In the genomic region with DNA sequence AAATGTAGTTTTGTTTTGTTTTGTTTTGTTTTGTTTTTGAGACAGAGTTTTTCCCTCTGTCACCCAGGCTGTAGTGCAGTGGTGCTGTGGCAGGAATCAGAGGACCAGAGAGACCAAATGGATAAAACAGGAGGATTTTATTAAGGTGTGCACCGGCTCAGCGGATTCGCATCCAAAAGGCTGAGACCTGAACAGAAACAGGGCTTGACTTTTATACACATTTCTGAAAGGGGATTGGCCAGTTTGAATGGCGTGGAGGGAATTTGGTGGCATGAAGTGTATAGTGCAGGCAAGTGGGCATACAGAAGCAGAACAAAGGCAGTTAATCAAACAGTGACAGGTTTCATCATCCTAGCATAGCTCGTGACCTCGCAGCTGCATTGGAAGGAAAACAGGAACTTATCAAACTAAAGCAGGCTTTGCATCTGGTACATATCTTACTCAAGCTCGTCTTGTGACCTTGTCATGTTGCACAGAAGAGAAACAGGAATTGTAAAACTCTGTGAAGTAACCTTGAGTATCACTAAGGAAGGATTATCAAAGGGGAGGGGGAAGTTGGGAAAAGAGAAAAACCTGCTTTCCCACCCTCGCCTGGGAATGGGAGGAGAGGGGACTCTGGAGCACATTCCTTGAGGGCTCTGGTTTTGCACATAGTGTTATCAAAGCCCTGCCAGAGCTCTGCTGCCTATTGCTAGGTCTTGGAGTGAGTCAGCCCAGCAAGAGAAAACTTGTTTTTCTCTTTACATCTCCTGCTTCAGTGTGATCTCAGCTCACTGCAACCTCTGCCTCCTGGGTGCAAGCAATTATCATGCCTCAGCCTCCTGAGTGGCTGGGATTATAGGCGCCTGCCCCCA, we compare ENCODE assay signal across 8 cellular contexts. TPM values are rescaled to one million over a fixed set of nuclear protein-coding genes. Genes with fewer than 3 reads are reported as not detected.
A peak's percentile ranks its signal among the peaks of the same experiment; 100 is the strongest.
DNase-seq lines count a peak whose midpoint lies in the region; ATAC-seq, FAIRE-seq and TF ChIP-seq lines count a peak whose summit lies in the region.

No MANE protein-coding gene starts in this region.

- peaks cover 6% of the 10 kb centered on the region for H3K27me3 Mint-ChIP-seq in activated T-cell treated with anti-CD3 and anti-CD28 coated beads, Interleukin-2, amount 50 U/mL, for 72 hours (ENCODE audit: low read depth)
- H3K27me3 Mint-ChIP-seq in activated T-cell treated with anti-CD3 and anti-CD28 coated beads, Interleukin-2, amount 50 U/mL, for 24 hours: no peaks in the 10 kb centered on the region

- peaks cover 9% of the 10 kb centered on the region for H3K9me3 ChIP-seq in lower lobe of right lung
- peaks cover 0 to 3% of the 10 kb centered on the region in 2 donors for H3K9me3 ChIP-seq in uterus

- H3K4me3 Mint-ChIP-seq in activated T-cell treated with anti-CD3 and anti-CD28 coated beads, Interleukin-2, amount 50 U/mL, for 72 hours: peak overlapping the region in 1 of 2 donors; percentile 3
- no peak overlapping the region for H3K4me3 Mint-ChIP-seq in activated T-cell treated with anti-CD3 and anti-CD28 coated beads, Interleukin-2, amount 50 U/mL, for 24 hours

- H3K27ac ChIP-seq in lower lobe of right lung: peak overlapping the region; percentile 62
- H3K27ac ChIP-seq in uterus: peak overlapping the region; percentile 74 to 88

- no peak for TF ChIP-seq CTCF in bronchial epithelial cell (IDR thresholded peaks at IDR 0.05; ENCODE audit: insufficient read depth, low read length, severe bottlenecking)
- no peak for TF ChIP-seq CTCF in lower lobe of right lung (IDR thresholded peaks at IDR 0.05)
- TF ChIP-seq CTCF in uterus (IDR thresholded peaks at IDR 0.05): no peak

- H3K4me3 ChIP-seq in bronchial epithelial cell (ENCODE audit: low read depth, low read length) (no peak overlapping the region), lower lobe of right lung (no peak overlapping the region), uterus (no peak overlapping the region)

- H3K36me3 ChIP-seq in bronchial epithelial cell (ENCODE audit: control insufficient read depth, insufficient read depth, low read length): no peaks in the 10 kb centered on the region
- no peaks in the 10 kb centered on the region for H3K36me3 ChIP-seq in lower lobe of right lung
- H3K36me3 ChIP-seq in uterus: no peaks in the 10 kb centered on the region

- no peak overlapping the region for H3K27ac Mint-ChIP-seq in activated T-cell treated with anti-CD3 and anti-CD28 coated beads, Interleukin-2, amount 50 U/mL, for 72 hours
- no peak overlapping the region for H3K27ac Mint-ChIP-seq in activated T-cell treated with anti-CD3 and anti-CD28 coated beads, Interleukin-2, amount 50 U/mL, for 24 hours

- H3K4me1 ChIP-seq in lower lobe of right lung: peaks cover 14% of the 10 kb centered on the region
- no peaks in the 10 kb centered on the region for H3K4me1 ChIP-seq in uterus

- peaks cover 6% of the 10 kb centered on the region for H3K4me1 Mint-ChIP-seq in activated T-cell treated with anti-CD3 and anti-CD28 coated beads, Interleukin-2, amount 50 U/mL, for 72 hours (ENCODE audit: low read depth)
- H3K4me1 Mint-ChIP-seq in activated T-cell treated with anti-CD3 and anti-CD28 coated beads, Interleukin-2, amount 50 U/mL, for 24 hours (ENCODE audit: low read depth): no peaks in the 10 kb centered on the region

- TF ChIP-seq POLR2A in uterus (IDR thresholded peaks at IDR 0.05): no peak

- DNase-seq in activated T-cell treated with anti-CD3 and anti-CD28 coated beads, Interleukin-2, amount 50 U/mL, for 72 hours: peak; percentile 2 to 4
- DNase-seq in activated T-cell treated with anti-CD3 and anti-CD28 coated beads, Interleukin-2, amount 50 U/mL, for 24 hours: no peak
- DNase-seq in bronchial epithelial cell (ENCODE audit: low read depth): peak; percentile 93
- DNase-seq in lower lobe of right lung: no peak
- DNase-seq in uterus: peak; percentile 67 to 83
- no peak for DNase-seq in GM03348 (ENCODE audit: low spot score)
- no peak for DNase-seq in stimulated activated naive CD8-positive, alpha-beta T cell treated with anti-CD3 and anti-CD28 coated beads, Interleukin-15, Interleukin-2, amounts not matched to agents 100 U/mL and 50 U/mL, for 24 hours

- intact Hi-C loops in lower lobe of right lung (cut with DNase I): no loop called here
- intact Hi-C loops in uterus (cut with DNase I; ENCODE audit: low total_unique reads): no loop called here

- peak; percentile 93 for FAIRE-seq in bronchial epithelial cell (lab: Jason Lieb, UNC)

- H3K36me3 Mint-ChIP-seq in activated T-cell treated with anti-CD3 and anti-CD28 coated beads, Interleukin-2, amount 50 U/mL, for 72 hours (ENCODE audit: insufficient read depth in 2 of 2): peaks cover 3 to 4% of the 10 kb centered on the region in 2 donors
- no peaks in the 10 kb centered on the region for H3K36me3 Mint-ChIP-seq in activated T-cell treated with anti-CD3 and anti-CD28 coated beads, Interleukin-2, amount 50 U/mL, for 24 hours (ENCODE audit: low read depth)

- ATAC-seq in activated T-cell treated with anti-CD3 and anti-CD28 coated beads, Interleukin-2, amount 50 U/mL, for 72 hours (replicated peaks in 1 of 2): peak; percentile 76 to 91
- peak; percentile 88 to 94 for ATAC-seq in lower lobe of right lung
- no peak for ATAC-seq in stimulated activated naive CD8-positive, alpha-beta T cell treated with anti-CD3 and anti-CD28 coated beads, Interleukin-15, Interleukin-2, amounts not matched to agents 100 U/mL and 50 U/mL, for 24 hours
- ATAC-seq in HG03378 (IDR thresholded peaks at IDR 0.05; ENCODE audit: unreplicated experiment): no peak

- H3K27me3 ChIP-seq in bronchial epithelial cell (ENCODE audit: control insufficient read depth, insufficient read depth, low read length) (no peaks in the 10 kb centered on the region), lower lobe of right lung (ENCODE audit: low read depth) (no peaks in the 10 kb centered on the region), uterus (no peaks in the 10 kb centered on the region)

- peaks cover 3 to 5% of the 10 kb centered on the region in 2 donors for H3K9me3 Mint-ChIP-seq in activated T-cell treated with anti-CD3 and anti-CD28 coated beads, Interleukin-2, amount 50 U/mL, for 72 hours
- H3K9me3 Mint-ChIP-seq in activated T-cell treated with anti-CD3 and anti-CD28 coated beads, Interleukin-2, amount 50 U/mL, for 24 hours: peaks cover 15% of the 10 kb centered on the region

RNA-seq across cellular contexts. Expression of a gene that starts 38.5 kb away (rescaled TPM):
- total RNA-seq in activated T-cell treated with anti-CD3 and anti-CD28 coated beads, Interleukin-2, amount 50 U/mL, for 72 hours: 1 to 10 TPM; 4.6 to 7.0 TPM
- total RNA-seq in bronchial epithelial cell: 0.79 and 1.8 TPM in 2 replicates
- 10.0 TPM for total RNA-seq in lower lobe of right lung
- 1 to 10 TPM; 1.5 to 9.0 (median 4.9) TPM for total RNA-seq in uterus

Comparison
In these comparisons a context has a peak if more than half of its experiments do, and no peak if none do; other contexts are left out.
1. DNase-seq: peak in activated T-cell treated with anti-CD3 and anti-CD28 coated beads, Interleukin-2, amount 50 U/mL, for 72 hours (2 of 2), bronchial epithelial cell (single experiment) and uterus (2 of 2); none in activated T-cell treated with anti-CD3 and anti-CD28 coated beads, Interleukin-2, amount 50 U/mL, for 24 hours (single experiment), lower lobe of right lung (single experiment), GM03348 (single experiment) and stimulated activated naive CD8-positive, alpha-beta T cell treated with anti-CD3 and anti-CD28 coated beads, Interleukin-15, Interleukin-2, amounts not matched to agents 100 U/mL and 50 U/mL, for 24 hours (single experiment).
2. ATAC-seq: peak in activated T-cell treated with anti-CD3 and anti-CD28 coated beads, Interleukin-2, amount 50 U/mL, for 72 hours (2 of 2) and lower lobe of right lung (2 of 2); none in stimulated activated naive CD8-positive, alpha-beta T cell treated with anti-CD3 and anti-CD28 coated beads, Interleukin-15, Interleukin-2, amounts not matched to agents 100 U/mL and 50 U/mL, for 24 hours (single experiment) and HG03378 (single experiment).